2 cellular contexts compared by ENCODE assay signal in the genomic region with DNA sequence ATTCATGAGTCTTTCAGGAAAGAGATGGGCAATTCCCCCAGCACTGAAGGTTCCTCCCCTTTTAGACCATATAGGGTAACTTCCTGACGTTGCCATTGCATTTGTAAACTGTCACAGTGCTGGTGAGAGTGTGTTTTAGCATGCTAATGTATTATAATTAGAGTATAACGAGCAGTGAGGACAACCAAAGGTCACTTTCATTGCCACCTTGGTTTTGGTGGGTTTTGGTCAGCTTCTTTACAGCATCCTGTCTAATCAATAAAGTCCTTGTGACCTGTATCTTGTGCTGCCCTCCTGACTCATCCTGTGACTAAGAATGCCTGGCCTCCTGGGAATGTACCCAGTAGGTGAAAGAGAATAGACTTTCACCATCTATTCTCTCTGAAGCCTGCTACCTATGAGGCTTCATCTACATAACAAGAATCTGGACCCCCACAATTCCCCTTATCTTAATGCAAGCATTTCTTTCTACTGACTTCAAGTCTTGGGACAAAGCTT.
TF ChIP-seq lines count a peak whose summit lies in the region.

No MANE protein-coding gene starts in this region.

TF ChIP-seq in WTC11, 78 proteins besides CTCF, POLR2A, EP300 and RAD21 (continued from another document and continues in another):
- TF ChIP-seq, protein P1, sequence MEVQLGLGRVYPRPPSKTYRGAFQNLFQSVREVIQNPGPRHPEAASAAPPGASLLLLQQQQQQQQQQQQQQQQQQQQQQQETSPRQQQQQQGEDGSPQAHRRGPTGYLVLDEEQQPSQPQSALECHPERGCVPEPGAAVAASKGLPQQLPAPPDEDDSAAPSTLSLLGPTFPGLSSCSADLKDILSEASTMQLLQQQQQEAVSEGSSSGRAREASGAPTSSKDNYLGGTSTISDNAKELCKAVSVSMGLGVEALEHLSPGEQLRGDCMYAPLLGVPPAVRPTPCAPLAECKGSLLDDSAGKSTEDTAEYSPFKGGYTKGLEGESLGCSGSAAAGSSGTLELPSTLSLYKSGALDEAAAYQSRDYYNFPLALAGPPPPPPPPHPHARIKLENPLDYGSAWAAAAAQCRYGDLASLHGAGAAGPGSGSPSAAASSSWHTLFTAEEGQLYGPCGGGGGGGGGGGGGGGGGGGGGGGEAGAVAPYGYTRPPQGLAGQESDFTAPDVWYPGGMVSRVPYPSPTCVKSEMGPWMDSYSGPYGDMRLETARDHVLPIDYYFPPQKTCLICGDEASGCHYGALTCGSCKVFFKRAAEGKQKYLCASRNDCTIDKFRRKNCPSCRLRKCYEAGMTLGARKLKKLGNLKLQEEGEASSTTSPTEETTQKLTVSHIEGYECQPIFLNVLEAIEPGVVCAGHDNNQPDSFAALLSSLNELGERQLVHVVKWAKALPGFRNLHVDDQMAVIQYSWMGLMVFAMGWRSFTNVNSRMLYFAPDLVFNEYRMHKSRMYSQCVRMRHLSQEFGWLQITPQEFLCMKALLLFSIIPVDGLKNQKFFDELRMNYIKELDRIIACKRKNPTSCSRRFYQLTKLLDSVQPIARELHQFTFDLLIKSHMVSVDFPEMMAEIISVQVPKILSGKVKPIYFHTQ (CRISPR knock-in tag; IDR thresholded peaks at IDR 0.05), result no peak
- TF ChIP-seq CREB1 (CRISPR knock-in tag; IDR thresholded peaks at IDR 0.05) (no peak), TEAD4 (CRISPR knock-in tag; IDR thresholded peaks at IDR 0.05) (no peak), ZNF232 (CRISPR knock-in tag; IDR thresholded peaks at IDR 0.05) (no peak), SMAD3 (CRISPR knock-in tag; IDR thresholded peaks at IDR 0.05; ENCODE audit: borderline replicate concordance) (no peak), ETV6 (CRISPR knock-in tag; IDR thresholded peaks at IDR 0.05) (0 out of 2 replicates have a peak, but pooled peaks have one; percentile 49), TEAD1 (CRISPR knock-in tag; IDR thresholded peaks at IDR 0.05) (peak; percentile 85; the same call in 1 of the 2 replicates), JAZF1 (CRISPR knock-in tag; IDR thresholded peaks at IDR 0.05) (no peak)
- TF ChIP-seq, protein P2, sequence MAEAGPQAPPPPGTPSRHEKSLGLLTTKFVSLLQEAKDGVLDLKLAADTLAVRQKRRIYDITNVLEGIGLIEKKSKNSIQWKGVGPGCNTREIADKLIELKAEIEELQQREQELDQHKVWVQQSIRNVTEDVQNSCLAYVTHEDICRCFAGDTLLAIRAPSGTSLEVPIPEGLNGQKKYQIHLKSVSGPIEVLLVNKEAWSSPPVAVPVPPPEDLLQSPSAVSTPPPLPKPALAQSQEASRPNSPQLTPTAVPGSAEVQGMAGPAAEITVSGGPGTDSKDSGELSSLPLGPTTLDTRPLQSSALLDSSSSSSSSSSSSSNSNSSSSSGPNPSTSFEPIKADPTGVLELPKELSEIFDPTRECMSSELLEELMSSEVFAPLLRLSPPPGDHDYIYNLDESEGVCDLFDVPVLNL (CRISPR knock-in tag; IDR thresholded peaks at IDR 0.05; ENCODE audit: borderline replicate concordance, low read depth), result no peak
- TF ChIP-seq, protein P3, sequence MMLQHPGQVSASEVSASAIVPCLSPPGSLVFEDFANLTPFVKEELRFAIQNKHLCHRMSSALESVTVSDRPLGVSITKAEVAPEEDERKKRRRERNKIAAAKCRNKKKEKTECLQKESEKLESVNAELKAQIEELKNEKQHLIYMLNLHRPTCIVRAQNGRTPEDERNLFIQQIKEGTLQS (CRISPR knock-in tag; conservative IDR thresholded peaks at IDR 0.05), result no peak
- TF ChIP-seq, protein P4, sequence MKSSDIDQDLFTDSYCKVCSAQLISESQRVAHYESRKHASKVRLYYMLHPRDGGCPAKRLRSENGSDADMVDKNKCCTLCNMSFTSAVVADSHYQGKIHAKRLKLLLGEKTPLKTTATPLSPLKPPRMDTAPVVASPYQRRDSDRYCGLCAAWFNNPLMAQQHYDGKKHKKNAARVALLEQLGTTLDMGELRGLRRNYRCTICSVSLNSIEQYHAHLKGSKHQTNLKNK (CRISPR knock-in tag; IDR thresholded peaks at IDR 0.05), result no peak
- TF ChIP-seq, protein P5, sequence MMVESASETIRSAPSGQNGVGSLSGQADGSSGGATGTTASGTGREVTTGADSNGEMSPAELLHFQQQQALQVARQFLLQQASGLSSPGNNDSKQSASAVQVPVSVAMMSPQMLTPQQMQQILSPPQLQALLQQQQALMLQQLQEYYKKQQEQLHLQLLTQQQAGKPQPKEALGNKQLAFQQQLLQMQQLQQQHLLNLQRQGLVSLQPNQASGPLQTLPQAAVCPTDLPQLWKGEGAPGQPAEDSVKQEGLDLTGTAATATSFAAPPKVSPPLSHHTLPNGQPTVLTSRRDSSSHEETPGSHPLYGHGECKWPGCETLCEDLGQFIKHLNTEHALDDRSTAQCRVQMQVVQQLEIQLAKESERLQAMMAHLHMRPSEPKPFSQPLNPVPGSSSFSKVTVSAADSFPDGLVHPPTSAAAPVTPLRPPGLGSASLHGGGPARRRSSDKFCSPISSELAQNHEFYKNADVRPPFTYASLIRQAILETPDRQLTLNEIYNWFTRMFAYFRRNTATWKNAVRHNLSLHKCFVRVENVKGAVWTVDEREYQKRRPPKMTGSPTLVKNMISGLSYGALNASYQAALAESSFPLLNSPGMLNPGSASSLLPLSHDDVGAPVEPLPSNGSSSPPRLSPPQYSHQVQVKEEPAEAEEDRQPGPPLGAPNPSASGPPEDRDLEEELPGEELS (CRISPR knock-in tag; IDR thresholded peaks at IDR 0.05), result peak; percentile 39; the same call in 1 of the 2 replicates
- TF ChIP-seq, protein P6, sequence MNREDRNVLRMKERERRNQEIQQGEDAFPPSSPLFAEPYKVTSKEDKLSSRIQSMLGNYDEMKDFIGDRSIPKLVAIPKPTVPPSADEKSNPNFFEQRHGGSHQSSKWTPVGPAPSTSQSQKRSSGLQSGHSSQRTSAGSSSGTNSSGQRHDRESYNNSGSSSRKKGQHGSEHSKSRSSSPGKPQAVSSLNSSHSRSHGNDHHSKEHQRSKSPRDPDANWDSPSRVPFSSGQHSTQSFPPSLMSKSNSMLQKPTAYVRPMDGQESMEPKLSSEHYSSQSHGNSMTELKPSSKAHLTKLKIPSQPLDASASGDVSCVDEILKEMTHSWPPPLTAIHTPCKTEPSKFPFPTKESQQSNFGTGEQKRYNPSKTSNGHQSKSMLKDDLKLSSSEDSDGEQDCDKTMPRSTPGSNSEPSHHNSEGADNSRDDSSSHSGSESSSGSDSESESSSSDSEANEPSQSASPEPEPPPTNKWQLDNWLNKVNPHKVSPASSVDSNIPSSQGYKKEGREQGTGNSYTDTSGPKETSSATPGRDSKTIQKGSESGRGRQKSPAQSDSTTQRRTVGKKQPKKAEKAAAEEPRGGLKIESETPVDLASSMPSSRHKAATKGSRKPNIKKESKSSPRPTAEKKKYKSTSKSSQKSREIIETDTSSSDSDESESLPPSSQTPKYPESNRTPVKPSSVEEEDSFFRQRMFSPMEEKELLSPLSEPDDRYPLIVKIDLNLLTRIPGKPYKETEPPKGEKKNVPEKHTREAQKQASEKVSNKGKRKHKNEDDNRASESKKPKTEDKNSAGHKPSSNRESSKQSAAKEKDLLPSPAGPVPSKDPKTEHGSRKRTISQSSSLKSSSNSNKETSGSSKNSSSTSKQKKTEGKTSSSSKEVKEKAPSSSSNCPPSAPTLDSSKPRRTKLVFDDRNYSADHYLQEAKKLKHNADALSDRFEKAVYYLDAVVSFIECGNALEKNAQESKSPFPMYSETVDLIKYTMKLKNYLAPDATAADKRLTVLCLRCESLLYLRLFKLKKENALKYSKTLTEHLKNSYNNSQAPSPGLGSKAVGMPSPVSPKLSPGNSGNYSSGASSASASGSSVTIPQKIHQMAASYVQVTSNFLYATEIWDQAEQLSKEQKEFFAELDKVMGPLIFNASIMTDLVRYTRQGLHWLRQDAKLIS (CRISPR knock-in tag; IDR thresholded peaks at IDR 0.05; ENCODE audit: borderline replicate concordance), result no peak

TF ChIP-seq in HepG2, 621 proteins besides CTCF, POLR2A, EP300 and RAD21 (continued from another document):
- TF ChIP-seq, protein P7, sequence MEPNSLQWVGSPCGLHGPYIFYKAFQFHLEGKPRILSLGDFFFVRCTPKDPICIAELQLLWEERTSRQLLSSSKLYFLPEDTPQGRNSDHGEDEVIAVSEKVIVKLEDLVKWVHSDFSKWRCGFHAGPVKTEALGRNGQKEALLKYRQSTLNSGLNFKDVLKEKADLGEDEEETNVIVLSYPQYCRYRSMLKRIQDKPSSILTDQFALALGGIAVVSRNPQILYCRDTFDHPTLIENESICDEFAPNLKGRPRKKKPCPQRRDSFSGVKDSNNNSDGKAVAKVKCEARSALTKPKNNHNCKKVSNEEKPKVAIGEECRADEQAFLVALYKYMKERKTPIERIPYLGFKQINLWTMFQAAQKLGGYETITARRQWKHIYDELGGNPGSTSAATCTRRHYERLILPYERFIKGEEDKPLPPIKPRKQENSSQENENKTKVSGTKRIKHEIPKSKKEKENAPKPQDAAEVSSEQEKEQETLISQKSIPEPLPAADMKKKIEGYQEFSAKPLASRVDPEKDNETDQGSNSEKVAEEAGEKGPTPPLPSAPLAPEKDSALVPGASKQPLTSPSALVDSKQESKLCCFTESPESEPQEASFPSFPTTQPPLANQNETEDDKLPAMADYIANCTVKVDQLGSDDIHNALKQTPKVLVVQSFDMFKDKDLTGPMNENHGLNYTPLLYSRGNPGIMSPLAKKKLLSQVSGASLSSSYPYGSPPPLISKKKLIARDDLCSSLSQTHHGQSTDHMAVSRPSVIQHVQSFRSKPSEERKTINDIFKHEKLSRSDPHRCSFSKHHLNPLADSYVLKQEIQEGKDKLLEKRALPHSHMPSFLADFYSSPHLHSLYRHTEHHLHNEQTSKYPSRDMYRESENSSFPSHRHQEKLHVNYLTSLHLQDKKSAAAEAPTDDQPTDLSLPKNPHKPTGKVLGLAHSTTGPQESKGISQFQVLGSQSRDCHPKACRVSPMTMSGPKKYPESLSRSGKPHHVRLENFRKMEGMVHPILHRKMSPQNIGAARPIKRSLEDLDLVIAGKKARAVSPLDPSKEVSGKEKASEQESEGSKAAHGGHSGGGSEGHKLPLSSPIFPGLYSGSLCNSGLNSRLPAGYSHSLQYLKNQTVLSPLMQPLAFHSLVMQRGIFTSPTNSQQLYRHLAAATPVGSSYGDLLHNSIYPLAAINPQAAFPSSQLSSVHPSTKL (CRISPR knock-in tag; IDR thresholded peaks at IDR 0.05), result peak; percentile 61
- no peak for TF ChIP-seq ZNF737 (CRISPR knock-in tag; IDR thresholded peaks at IDR 0.05; ENCODE audit: borderline replicate concordance)
- TF ChIP-seq JDP2 (CRISPR knock-in tag; IDR thresholded peaks at IDR 0.05; ENCODE audit: borderline replicate concordance), result no peak
- TF ChIP-seq, protein P8, sequence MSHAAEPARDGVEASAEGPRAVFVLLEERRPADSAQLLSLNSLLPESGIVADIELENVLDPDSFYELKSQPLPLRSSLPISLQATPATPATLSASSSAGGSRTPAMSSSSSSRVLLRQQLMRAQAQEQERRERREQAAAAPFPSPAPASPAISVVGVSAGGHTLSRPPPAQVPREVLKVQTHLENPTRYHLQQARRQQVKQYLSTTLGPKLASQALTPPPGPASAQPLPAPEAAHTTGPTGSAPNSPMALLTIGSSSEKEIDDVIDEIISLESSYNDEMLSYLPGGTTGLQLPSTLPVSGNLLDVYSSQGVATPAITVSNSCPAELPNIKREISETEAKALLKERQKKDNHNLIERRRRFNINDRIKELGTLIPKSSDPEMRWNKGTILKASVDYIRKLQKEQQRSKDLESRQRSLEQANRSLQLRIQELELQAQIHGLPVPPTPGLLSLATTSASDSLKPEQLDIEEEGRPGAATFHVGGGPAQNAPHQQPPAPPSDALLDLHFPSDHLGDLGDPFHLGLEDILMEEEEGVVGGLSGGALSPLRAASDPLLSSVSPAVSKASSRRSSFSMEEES (CRISPR knock-in tag; IDR thresholded peaks at IDR 0.05), result peak; percentile 86
- peak; percentile 77 for TF ChIP-seq RARA (CRISPR knock-in tag; IDR thresholded peaks at IDR 0.05)
- TF ChIP-seq ZFP36 (IDR thresholded peaks at IDR 0.05; ENCODE audit: borderline replicate concordance, low read depth, low read length, partially characterized antibody), result no peak
- 0 out of 2 replicates have a peak, but pooled peaks have one; percentile 14 for TF ChIP-seq BHLHE40 (IDR thresholded peaks at IDR 0.05; ENCODE audit: low read length)
- TF ChIP-seq PPARG (CRISPR knock-in tag; conservative IDR thresholded peaks at IDR 0.05), result peak; percentile 87
- TF ChIP-seq SOX13 (IDR thresholded peaks at IDR 0.05), result no peak
- peak in 1 of 2 experiments; percentile 29; a peak in 1 of 4 replicates for TF ChIP-seq SOX13 (CRISPR knock-in tag; conservative IDR thresholded peaks at IDR 0.05 in 1 of 2, IDR thresholded peaks at IDR 0.05 in 1 of 2)
TF ChIP-seq in HepG2: peak in this region for 25.
